Comparison of ENCODE assay signal across 1 cellular context in the genomic region with DNA sequence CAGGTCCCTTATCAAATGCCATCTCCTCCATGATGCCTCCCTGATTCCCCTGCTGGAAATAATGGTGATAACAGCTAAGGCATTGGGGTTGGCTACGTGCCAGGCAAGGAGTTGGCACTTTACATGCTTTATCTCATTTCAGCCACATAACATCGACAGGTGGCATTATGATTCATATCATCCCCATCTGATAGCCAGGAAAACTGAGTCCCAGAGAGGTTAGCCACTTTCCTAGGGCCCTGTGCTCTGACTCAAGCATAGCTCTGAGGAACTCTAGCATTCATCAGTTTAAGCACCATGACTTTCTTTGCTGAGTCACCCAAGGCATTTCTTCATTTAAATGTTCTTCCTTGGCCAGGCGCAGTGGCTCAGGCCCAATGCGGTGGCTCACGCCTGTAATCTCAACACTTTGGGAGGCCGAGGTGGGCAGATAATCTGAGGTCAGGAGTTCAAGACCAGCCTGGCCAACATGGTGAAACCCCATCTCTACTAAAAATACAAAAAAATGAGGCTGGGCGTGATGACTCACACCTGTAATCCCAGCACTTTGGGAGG.
TF ChIP-seq lines count a peak whose summit lies in the region.

No MANE protein-coding gene starts in this region.

TF ChIP-seq in K562, 482 proteins besides CTCF, POLR2A, EP300 and RAD21 (continued from another document):
- TF ChIP-seq ATF1 (CRISPR knock-in tag; IDR thresholded peaks at IDR 0.05) = no peak
- TF ChIP-seq ATF1 (tag; IDR thresholded peaks at IDR 0.05) = peak; percentile 36; the same call in 1 of the 2 replicates
- TF ChIP-seq SMARCA5 (IDR thresholded peaks at IDR 0.05) = peak; percentile 68
- TF ChIP-seq HCFC1 (IDR thresholded peaks at IDR 0.05; ENCODE audit: low read depth, low read length) = no peak
- peak; percentile 57 for TF ChIP-seq BCOR (IDR thresholded peaks at IDR 0.05)
- peak; percentile 42; the same call in 1 of the 2 replicates for TF ChIP-seq ESRRA (IDR thresholded peaks at IDR 0.05; ENCODE audit: borderline replicate concordance, low read depth)
- TF ChIP-seq CBFA2T2 (conservative IDR thresholded peaks at IDR 0.05) = 0 out of 2 replicates have a peak, but pooled peaks have one; percentile 7
- no peak for TF ChIP-seq HNRNPH1 (optimal IDR thresholded peaks at IDR 0.05; ENCODE audit: low read depth, low read length)
- TF ChIP-seq, protein P1, sequence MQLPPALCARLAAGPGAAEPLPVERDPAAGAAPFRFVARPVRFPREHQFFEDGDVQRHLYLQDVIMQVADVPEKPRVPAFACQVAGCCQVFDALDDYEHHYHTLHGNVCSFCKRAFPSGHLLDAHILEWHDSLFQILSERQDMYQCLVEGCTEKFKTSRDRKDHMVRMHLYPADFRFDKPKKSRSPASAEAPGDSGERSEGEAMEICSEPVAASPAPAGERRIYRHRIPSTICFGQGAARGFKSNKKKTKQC (CRISPR knock-in tag; IDR thresholded peaks at IDR 0.05) = 0 out of 2 replicates have a peak, but pooled peaks have one; percentile 39
- no peak for TF ChIP-seq PTTG1 (tag; IDR thresholded peaks at IDR 0.05; ENCODE audit: low read depth)
- TF ChIP-seq BACH1 (tag; IDR thresholded peaks at IDR 0.05) = peak; percentile 64
- peak in 1 of 2 experiments; percentile 41; a peak in 2 of 4 replicates for TF ChIP-seq NRF1 (conservative IDR thresholded peaks at IDR 0.05 in 1 of 2, IDR thresholded peaks at IDR 0.05 in 1 of 2)
- no peak for TF ChIP-seq HNRNPLL (IDR thresholded peaks at IDR 0.05; ENCODE audit: low read depth, low read length, poor library complexity, severe bottlenecking)
- peak; percentile 80 for TF ChIP-seq MAFK (IDR thresholded peaks at IDR 0.05; ENCODE audit: low read length)
- peak; percentile 89 for TF ChIP-seq MAFF (IDR thresholded peaks at IDR 0.05; ENCODE audit: low read length)
- TF ChIP-seq CTBP1 (IDR thresholded peaks at IDR 0.05; ENCODE audit: borderline replicate concordance) = no peak
- TF ChIP-seq, protein P2, sequence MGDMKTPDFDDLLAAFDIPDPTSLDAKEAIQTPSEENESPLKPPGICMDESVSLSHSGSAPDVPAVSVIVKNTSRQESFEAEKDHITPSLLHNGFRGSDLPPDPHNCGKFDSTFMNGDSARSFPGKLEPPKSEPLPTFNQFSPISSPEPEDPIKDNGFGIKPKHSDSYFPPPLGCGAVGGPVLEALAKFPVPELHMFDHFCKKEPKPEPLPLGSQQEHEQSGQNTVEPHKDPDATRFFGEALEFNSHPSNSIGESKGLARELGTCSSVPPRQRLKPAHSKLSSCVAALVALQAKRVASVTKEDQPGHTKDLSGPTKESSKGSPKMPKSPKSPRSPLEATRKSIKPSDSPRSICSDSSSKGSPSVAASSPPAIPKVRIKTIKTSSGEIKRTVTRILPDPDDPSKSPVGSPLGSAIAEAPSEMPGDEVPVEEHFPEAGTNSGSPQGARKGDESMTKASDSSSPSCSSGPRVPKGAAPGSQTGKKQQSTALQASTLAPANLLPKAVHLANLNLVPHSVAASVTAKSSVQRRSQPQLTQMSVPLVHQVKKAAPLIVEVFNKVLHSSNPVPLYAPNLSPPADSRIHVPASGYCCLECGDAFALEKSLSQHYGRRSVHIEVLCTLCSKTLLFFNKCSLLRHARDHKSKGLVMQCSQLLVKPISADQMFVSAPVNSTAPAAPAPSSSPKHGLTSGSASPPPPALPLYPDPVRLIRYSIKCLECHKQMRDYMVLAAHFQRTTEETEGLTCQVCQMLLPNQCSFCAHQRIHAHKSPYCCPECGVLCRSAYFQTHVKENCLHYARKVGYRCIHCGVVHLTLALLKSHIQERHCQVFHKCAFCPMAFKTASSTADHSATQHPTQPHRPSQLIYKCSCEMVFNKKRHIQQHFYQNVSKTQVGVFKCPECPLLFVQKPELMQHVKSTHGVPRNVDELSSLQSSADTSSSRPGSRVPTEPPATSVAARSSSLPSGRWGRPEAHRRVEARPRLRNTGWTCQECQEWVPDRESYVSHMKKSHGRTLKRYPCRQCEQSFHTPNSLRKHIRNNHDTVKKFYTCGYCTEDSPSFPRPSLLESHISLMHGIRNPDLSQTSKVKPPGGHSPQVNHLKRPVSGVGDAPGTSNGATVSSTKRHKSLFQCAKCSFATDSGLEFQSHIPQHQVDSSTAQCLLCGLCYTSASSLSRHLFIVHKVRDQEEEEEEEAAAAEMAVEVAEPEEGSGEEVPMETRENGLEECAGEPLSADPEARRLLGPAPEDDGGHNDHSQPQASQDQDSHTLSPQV (IDR thresholded peaks at IDR 0.05) = no peak
- TF ChIP-seq ZNF124 (CRISPR knock-in tag; IDR thresholded peaks at IDR 0.05) = no peak
- TF ChIP-seq, protein P3, sequence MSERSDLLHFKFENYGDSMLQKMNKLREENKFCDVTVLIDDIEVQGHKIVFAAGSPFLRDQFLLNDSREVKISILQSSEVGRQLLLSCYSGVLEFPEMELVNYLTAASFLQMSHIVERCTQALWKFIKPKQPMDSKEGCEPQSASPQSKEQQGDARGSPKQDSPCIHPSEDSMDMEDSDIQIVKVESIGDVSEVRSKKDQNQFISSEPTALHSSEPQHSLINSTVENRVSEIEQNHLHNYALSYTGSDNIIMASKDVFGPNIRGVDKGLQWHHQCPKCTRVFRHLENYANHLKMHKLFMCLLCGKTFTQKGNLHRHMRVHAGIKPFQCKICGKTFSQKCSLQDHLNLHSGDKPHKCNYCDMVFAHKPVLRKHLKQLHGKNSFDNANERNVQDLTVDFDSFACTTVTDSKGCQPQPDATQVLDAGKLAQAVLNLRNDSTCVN (CRISPR knock-in tag; IDR thresholded peaks at IDR 0.05) = no peak
- TF ChIP-seq, protein P4, sequence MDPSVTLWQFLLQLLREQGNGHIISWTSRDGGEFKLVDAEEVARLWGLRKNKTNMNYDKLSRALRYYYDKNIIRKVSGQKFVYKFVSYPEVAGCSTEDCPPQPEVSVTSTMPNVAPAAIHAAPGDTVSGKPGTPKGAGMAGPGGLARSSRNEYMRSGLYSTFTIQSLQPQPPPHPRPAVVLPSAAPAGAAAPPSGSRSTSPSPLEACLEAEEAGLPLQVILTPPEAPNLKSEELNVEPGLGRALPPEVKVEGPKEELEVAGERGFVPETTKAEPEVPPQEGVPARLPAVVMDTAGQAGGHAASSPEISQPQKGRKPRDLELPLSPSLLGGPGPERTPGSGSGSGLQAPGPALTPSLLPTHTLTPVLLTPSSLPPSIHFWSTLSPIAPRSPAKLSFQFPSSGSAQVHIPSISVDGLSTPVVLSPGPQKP (CRISPR knock-in tag; IDR thresholded peaks at IDR 0.05) = no peak
- TF ChIP-seq SMARCE1 (IDR thresholded peaks at IDR 0.05) = 0 out of 2 replicates have a peak, but pooled peaks have one; percentile 12
- TF ChIP-seq CEBPG (CRISPR knock-in tag; IDR thresholded peaks at IDR 0.05) = no peak
- TF ChIP-seq CEBPG (tag; conservative IDR thresholded peaks at IDR 0.05 in 1 of 2, IDR thresholded peaks at IDR 0.05 in 1 of 2) = 0 out of 4 replicates have a peak, but pooled peaks of 1 of the 2 experiments have one; percentile 14
- TF ChIP-seq, protein P5, sequence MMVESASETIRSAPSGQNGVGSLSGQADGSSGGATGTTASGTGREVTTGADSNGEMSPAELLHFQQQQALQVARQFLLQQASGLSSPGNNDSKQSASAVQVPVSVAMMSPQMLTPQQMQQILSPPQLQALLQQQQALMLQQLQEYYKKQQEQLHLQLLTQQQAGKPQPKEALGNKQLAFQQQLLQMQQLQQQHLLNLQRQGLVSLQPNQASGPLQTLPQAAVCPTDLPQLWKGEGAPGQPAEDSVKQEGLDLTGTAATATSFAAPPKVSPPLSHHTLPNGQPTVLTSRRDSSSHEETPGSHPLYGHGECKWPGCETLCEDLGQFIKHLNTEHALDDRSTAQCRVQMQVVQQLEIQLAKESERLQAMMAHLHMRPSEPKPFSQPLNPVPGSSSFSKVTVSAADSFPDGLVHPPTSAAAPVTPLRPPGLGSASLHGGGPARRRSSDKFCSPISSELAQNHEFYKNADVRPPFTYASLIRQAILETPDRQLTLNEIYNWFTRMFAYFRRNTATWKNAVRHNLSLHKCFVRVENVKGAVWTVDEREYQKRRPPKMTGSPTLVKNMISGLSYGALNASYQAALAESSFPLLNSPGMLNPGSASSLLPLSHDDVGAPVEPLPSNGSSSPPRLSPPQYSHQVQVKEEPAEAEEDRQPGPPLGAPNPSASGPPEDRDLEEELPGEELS (CRISPR knock-in tag; IDR thresholded peaks at IDR 0.05; ENCODE audit: borderline replicate concordance) = 0 out of 2 replicates have a peak, but pooled peaks have one; percentile 30
- peak; percentile 7 to 71; a peak in 2 of 4 replicates for TF ChIP-seq TRIM24 (IDR thresholded peaks at IDR 0.05)
- TF ChIP-seq SMAD3 (CRISPR knock-in tag; conservative IDR thresholded peaks at IDR 0.05) = no peak
- peak; percentile 51; the same call in 1 of the 2 replicates for TF ChIP-seq HDAC2 (IDR thresholded peaks at IDR 0.05)
- TF ChIP-seq EGR1 (conservative IDR thresholded peaks at IDR 0.05) = 0 out of 2 replicates have a peak, but pooled peaks have one; percentile 18
- peak; percentile 96 for TF ChIP-seq MAFG (tag; conservative IDR thresholded peaks at IDR 0.05)
- TF ChIP-seq CBFA2T3 (IDR thresholded peaks at IDR 0.05) = peak; percentile 50
- TF ChIP-seq DPF2 (IDR thresholded peaks at IDR 0.05) = peak; percentile 71
- TF ChIP-seq ATF7 (IDR thresholded peaks at IDR 0.05) = 0 out of 2 replicates have a peak, but pooled peaks have one; percentile 11
- TF ChIP-seq ARID1B (IDR thresholded peaks at IDR 0.05) = peak; percentile 51; the same call in 1 of the 2 replicates
- peak; percentile 26; the same call in 1 of the 2 replicates for TF ChIP-seq JUND (IDR thresholded peaks at IDR 0.05; ENCODE audit: borderline replicate concordance, low read depth, low read length)
- TF ChIP-seq JUND (tag; IDR thresholded peaks at IDR 0.05; ENCODE audit: borderline replicate concordance, low read depth, low read length) = 0 out of 3 replicates have a peak, but pooled peaks have one; percentile 24
- TF ChIP-seq, protein P6, sequence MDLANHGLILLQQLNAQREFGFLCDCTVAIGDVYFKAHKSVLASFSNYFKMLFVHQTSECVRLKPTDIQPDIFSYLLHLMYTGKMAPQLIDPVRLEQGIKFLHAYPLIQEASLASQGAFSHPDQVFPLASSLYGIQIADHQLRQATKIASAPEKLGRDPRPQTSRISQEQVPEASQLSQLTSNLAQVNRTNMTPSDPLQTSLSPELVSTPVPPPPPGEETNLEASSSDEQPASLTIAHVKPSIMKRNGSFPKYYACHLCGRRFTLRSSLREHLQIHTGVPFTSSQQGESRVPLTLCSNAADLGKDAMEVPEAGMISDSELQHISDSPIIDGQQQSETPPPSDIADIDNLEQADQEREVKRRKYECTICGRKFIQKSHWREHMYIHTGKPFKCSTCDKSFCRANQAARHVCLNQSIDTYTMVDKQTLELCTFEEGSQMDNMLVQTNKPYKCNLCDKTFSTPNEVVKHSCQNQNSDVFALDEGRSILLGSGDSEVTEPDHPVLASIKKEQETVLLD (IDR thresholded peaks at IDR 0.05) = 0 out of 2 replicates have a peak, but pooled peaks have one; percentile 30
- TF ChIP-seq FOXK1 (CRISPR knock-in tag; IDR thresholded peaks at IDR 0.05; ENCODE audit: borderline replicate concordance) = no peak
- TF ChIP-seq SMARCA4 (IDR thresholded peaks at IDR 0.05) = 0 out of 2 replicates have a peak, but pooled peaks have one; percentile 51
- peak; percentile 90 for TF ChIP-seq ZNF316 (IDR thresholded peaks at IDR 0.05)
- peak; percentile 43; the same call in 1 of the 2 replicates for TF ChIP-seq NFIX (CRISPR knock-in tag; IDR thresholded peaks at IDR 0.05; ENCODE audit: low read depth)
- TF ChIP-seq, protein P7, sequence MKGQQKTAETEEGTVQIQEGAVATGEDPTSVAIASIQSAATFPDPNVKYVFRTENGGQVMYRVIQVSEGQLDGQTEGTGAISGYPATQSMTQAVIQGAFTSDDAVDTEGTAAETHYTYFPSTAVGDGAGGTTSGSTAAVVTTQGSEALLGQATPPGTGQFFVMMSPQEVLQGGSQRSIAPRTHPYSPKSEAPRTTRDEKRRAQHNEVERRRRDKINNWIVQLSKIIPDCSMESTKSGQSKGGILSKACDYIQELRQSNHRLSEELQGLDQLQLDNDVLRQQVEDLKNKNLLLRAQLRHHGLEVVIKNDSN (CRISPR knock-in tag; IDR thresholded peaks at IDR 0.05) = peak; percentile 15; the same call in 1 of the 2 replicates
- TF ChIP-seq NFE2 (IDR thresholded peaks at IDR 0.05; ENCODE audit: low read depth) = peak; percentile 94
- peak; percentile 32 for TF ChIP-seq CEBPB (tag; IDR thresholded peaks at IDR 0.05)
- 0 out of 2 replicates have a peak, but pooled peaks have one; percentile 26 for TF ChIP-seq GATA2 (CRISPR knock-in tag; IDR thresholded peaks at IDR 0.05)
- TF ChIP-seq RBM25 (IDR thresholded peaks at IDR 0.05; ENCODE audit: low read depth, low read length, severe bottlenecking) = peak; percentile 57
- TF ChIP-seq SP2 (IDR thresholded peaks at IDR 0.05; ENCODE audit: extremely low read depth, low read depth, low read length, poor library complexity, severe bottlenecking) = no peak
- no peak for TF ChIP-seq POLR2G (IDR thresholded peaks at IDR 0.05; ENCODE audit: low read depth, low read length)
- TF ChIP-seq ZNF707 (CRISPR knock-in tag; conservative IDR thresholded peaks at IDR 0.05) = no peak
- TF ChIP-seq KDM1A (IDR thresholded peaks at IDR 0.05) = peak; percentile 53 to 83; a peak in 2 of 4 replicates
